1 cellular context compared by ENCODE assay signal in genomic region chr19:39238209-39238608, GRCh38.
TF ChIP-seq lines count a peak whose summit lies in the region.

No MANE protein-coding gene starts in this region.

TF ChIP-seq in A549, 52 proteins besides CTCF, POLR2A, EP300 and RAD21 (continued from another document):
- TF ChIP-seq HMGXB4 (CRISPR knock-in tag; IDR thresholded peaks at IDR 0.05; ENCODE audit: borderline replicate concordance) (no peak), MAZ (IDR thresholded peaks at IDR 0.05; ENCODE audit: borderline replicate concordance, low read depth, low read length) (no peak), SREBF2 (IDR thresholded peaks at IDR 0.05) (no peak), EHF (CRISPR knock-in tag; IDR thresholded peaks at IDR 0.05) (no peak), TP53 (CRISPR knock-in tag; IDR thresholded peaks at IDR 0.05) (no peak), CBX8 (IDR thresholded peaks at IDR 0.05) (no peak), E2F6 (IDR thresholded peaks at IDR 0.05; ENCODE audit: borderline replicate concordance, low read depth) (no peak), RCOR1 (IDR thresholded peaks at IDR 0.05; ENCODE audit: low read depth, low read length) (no peak), ELK1 (IDR thresholded peaks at IDR 0.05; ENCODE audit: low read depth, low read length) (no peak), TFCP2L1 (CRISPR knock-in tag; IDR thresholded peaks at IDR 0.05) (no peak), MAFK (IDR thresholded peaks at IDR 0.05; ENCODE audit: partially characterized antibody) (no peak), RNF2 (IDR thresholded peaks at IDR 0.05; ENCODE audit: borderline replicate concordance, low read depth) (no peak), HDAC2 (IDR thresholded peaks at IDR 0.05) (no peak)
